Comparison of ENCODE assay signal across 10 cellular contexts in the genomic region with DNA sequence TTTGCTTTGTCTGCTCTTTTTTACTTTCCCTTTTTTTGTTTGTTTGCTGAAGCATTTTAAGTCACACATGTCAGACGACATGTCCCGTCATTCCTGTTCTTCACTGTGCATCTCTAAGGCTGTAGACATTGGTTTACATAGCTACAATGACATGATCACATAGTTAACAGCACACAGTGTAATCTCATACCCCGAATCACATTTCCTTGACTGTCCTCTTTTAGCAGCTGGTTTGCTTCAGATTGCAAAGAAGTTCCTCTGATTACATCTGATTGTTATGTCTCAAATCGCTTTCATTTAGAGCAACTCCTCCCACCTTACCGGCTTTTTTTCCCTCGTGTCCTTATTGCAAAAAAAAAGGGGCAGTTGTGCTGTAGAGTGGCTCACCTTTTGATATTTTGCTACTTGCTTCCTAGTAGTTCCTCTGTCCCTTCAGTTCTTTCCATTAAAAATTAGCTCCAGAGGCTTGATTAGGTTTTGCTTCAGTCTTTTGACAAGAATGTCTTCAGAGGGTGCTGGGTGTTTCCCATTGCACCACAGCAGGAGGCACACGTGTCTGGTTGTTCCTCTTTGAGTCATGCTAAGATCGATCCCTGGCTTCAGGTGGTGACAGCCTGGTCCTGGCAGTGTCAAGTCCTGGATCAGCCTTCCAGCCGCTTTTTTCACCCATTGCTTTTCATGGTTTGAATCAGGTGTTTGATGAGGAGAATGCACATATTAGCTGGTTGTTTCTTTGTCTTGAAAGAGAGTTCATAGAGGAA. TPM values are rescaled to one million over a fixed set of nuclear protein-coding genes. Genes with fewer than 3 reads are reported as not detected.
DNase-seq lines count a peak whose midpoint lies in the region; ATAC-seq and TF ChIP-seq lines count a peak whose summit lies in the region.
"Had no signal": no experiment of that assay in that cellular context is flagged by ENCODE, and none has a peak within 500 bp of the region (broad histone marks: within the 10 kb centered on the region; RNA-seq: fewer than 3 reads in every experiment).

No MANE protein-coding gene starts in this region.

- H3K27ac Mint-ChIP-seq in activated naive CD8-positive, alpha-beta T cell treated with anti-CD3 and anti-CD28 coated beads, Interleukin-2, amount 10 ng/mL, durations not matched to agents 7 days and 5 days = peak overlapping the region; percentile 41
- H3K27ac Mint-ChIP-seq in naive thymus-derived CD8-positive, alpha-beta T cell = peak overlapping the region; percentile 16 to 91 (median 70)

- H3K9me3 ChIP-seq in KOPT-K1 (ENCODE audit: insufficient read depth, low read length, poor library complexity, severe bottlenecking) = no peaks in the 10 kb centered on the region

- POLR2A ChIA-PET in activated naive CD8-positive, alpha-beta T cell treated with anti-CD3 and anti-CD28 coated beads, Interleukin-2, amount 10 ng/mL, durations not matched to agents 7 days and 5 days (lab: Charles Lee) = interaction anchor here (1.2 kb wide), 1 partner anchor 36 kb away, joined by 3 read pairs; a partner anchor contains a TSS
- POLR2A ChIA-PET in naive thymus-derived CD8-positive, alpha-beta T cell (lab: Charles Lee) = no interaction called here
- POLR2A ChIA-PET in HEK293T (lab: Yijun Ruan, JAX) = no interaction called here

- H3K9me3 Mint-ChIP-seq in activated naive CD8-positive, alpha-beta T cell treated with anti-CD3 and anti-CD28 coated beads, Interleukin-2, amount 10 ng/mL, durations not matched to agents 7 days and 5 days = no peaks in the 10 kb centered on the region
- no peaks in the 10 kb centered on the region for H3K9me3 Mint-ChIP-seq in naive thymus-derived CD8-positive, alpha-beta T cell

- peak overlapping the region; percentile 56 for H3K4me3 Mint-ChIP-seq in activated naive CD8-positive, alpha-beta T cell treated with anti-CD3 and anti-CD28 coated beads, Interleukin-2, amount 10 ng/mL, durations not matched to agents 7 days and 5 days
- peak overlapping the region in 6 of 10 donors; percentile 2 to 48 (median 28) for H3K4me3 Mint-ChIP-seq in naive thymus-derived CD8-positive, alpha-beta T cell

- peak overlapping the region; percentile 89 for H3K27ac ChIP-seq in KOPT-K1 (ENCODE audit: low read depth, low read length, poor library complexity, severe bottlenecking)

- CTCF ChIA-PET in HEK293T (lab: Yijun Ruan, JAX) = no interaction called here

- peak; percentile 76 for DNase-seq in NCI-H2107 treated with DMSO at 0.1 percent for 48 hours (lab: John Stamatoyannopoulos, UW; ENCODE audit: unreplicated experiment)
- DNase-seq in NCI-H2107 (lab: John Stamatoyannopoulos, UW) = no peak
- DNase-seq in activated naive CD8-positive, alpha-beta T cell treated with anti-CD3 and anti-CD28 coated beads, Interleukin-2, amount 10 ng/mL, durations not matched to agents 7 days and 5 days = no peak
- no peak for DNase-seq in naive thymus-derived CD8-positive, alpha-beta T cell
- no peak for DNase-seq in RPMI8226
- no peak for DNase-seq in HEK293T (ENCODE audit: extremely low spot score)
- DNase-seq: 8988T, NCI-H510A had no signal

- peaks cover 59% of the 10 kb centered on the region for H3K36me3 ChIP-seq in KOPT-K1 (ENCODE audit: insufficient read depth, low read length)

- H3K27me3 Mint-ChIP-seq in activated naive CD8-positive, alpha-beta T cell treated with anti-CD3 and anti-CD28 coated beads, Interleukin-2, amount 10 ng/mL, durations not matched to agents 7 days and 5 days = no peaks in the 10 kb centered on the region
- H3K27me3 Mint-ChIP-seq in naive thymus-derived CD8-positive, alpha-beta T cell = no peaks in the 10 kb centered on the region

- peaks cover 27% of the 10 kb centered on the region for H3K36me3 Mint-ChIP-seq in activated naive CD8-positive, alpha-beta T cell treated with anti-CD3 and anti-CD28 coated beads, Interleukin-2, amount 10 ng/mL, durations not matched to agents 7 days and 5 days
- peaks cover 0 to 36% (median 24%) of the 10 kb centered on the region in 3 donors for H3K36me3 Mint-ChIP-seq in naive thymus-derived CD8-positive, alpha-beta T cell

- peaks cover 31% of the 10 kb centered on the region for H3K4me1 Mint-ChIP-seq in activated naive CD8-positive, alpha-beta T cell treated with anti-CD3 and anti-CD28 coated beads, Interleukin-2, amount 10 ng/mL, durations not matched to agents 7 days and 5 days
- peaks cover 22 to 39% (median 37%) of the 10 kb centered on the region in 4 donors for H3K4me1 Mint-ChIP-seq in naive thymus-derived CD8-positive, alpha-beta T cell

- no peak for ATAC-seq in activated naive CD8-positive, alpha-beta T cell treated with anti-CD3 and anti-CD28 coated beads, Interleukin-2, amount 10 ng/mL, durations not matched to agents 7 days and 5 days (ENCODE audit: low read depth)
- ATAC-seq in naive thymus-derived CD8-positive, alpha-beta T cell = no peak
- ATAC-seq in HG03196 (IDR thresholded peaks at IDR 0.05; ENCODE audit: unreplicated experiment) = no peak

TF ChIP-seq in HEK293T, 16 proteins besides CTCF, POLR2A, EP300 and RAD21:
- TF ChIP-seq HDGF (IDR thresholded peaks at IDR 0.05; ENCODE audit: borderline replicate concordance) (no peak), ARNT (IDR thresholded peaks at IDR 0.05) (no peak), NFRKB (IDR thresholded peaks at IDR 0.05) (no peak), L3MBTL2 (conservative IDR thresholded peaks at IDR 0.05) (no peak), CTBP1 (IDR thresholded peaks at IDR 0.05; ENCODE audit: borderline replicate concordance) (no peak), ZNF384 (IDR thresholded peaks at IDR 0.05) (no peak), FOXA1 (IDR thresholded peaks at IDR 0.05) (no peak), FOXM1 (IDR thresholded peaks at IDR 0.05; ENCODE audit: borderline replicate concordance) (no peak), LEF1 (IDR thresholded peaks at IDR 0.05; ENCODE audit: borderline replicate concordance) (no peak)
- TF ChIP-seq, protein P1, sequence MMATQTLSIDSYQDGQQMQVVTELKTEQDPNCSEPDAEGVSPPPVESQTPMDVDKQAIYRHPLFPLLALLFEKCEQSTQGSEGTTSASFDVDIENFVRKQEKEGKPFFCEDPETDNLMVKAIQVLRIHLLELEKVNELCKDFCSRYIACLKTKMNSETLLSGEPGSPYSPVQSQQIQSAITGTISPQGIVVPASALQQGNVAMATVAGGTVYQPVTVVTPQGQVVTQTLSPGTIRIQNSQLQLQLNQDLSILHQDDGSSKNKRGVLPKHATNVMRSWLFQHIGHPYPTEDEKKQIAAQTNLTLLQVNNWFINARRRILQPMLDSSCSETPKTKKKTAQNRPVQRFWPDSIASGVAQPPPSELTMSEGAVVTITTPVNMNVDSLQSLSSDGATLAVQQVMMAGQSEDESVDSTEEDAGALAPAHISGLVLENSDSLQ (IDR thresholded peaks at IDR 0.05) = no peak
TF ChIP-seq in HEK293T: peak in this region for 0.

RNA-seq across cellular contexts. Expression of a gene that starts 35.0 kb away (rescaled TPM):
- total RNA-seq in activated naive CD8-positive, alpha-beta T cell treated with anti-CD3 and anti-CD28 coated beads, Interleukin-2, amount 10 ng/mL, durations not matched to agents 7 days and 5 days = 10 to 100 TPM; 45.9 to 50.4 TPM
- 10 to 100 TPM; 43.9 to 47.9 TPM for total RNA-seq in naive thymus-derived CD8-positive, alpha-beta T cell
- polyA plus RNA-seq in naive thymus-derived CD8-positive, alpha-beta T cell = 10 to 100 TPM in 2 of 3 donors, 1 to 10 TPM in 1; 9.4 to 10.8 (median 10.3) TPM

RNA-seq across cellular contexts. Expression of a gene that starts 35.4 kb away (rescaled TPM):
- 10 to 100 TPM; 25.4 to 26.4 TPM for total RNA-seq in activated naive CD8-positive, alpha-beta T cell treated with anti-CD3 and anti-CD28 coated beads, Interleukin-2, amount 10 ng/mL, durations not matched to agents 7 days and 5 days
- 10 to 100 TPM; 23.3 to 28.2 TPM for total RNA-seq in naive thymus-derived CD8-positive, alpha-beta T cell
- polyA plus RNA-seq in naive thymus-derived CD8-positive, alpha-beta T cell = 10 to 100 TPM; 16.7 to 34.0 (median 21.1) TPM
